15 cellular contexts compared by ENCODE assay signal in genomic region chrX:135114392-135114791, GRCh38. TPM values are rescaled to one million over a fixed set of nuclear protein-coding genes. Genes with fewer than 3 reads are reported as not detected.
DNase-seq lines count a peak whose midpoint lies in the region; ATAC-seq, FAIRE-seq and TF ChIP-seq lines count a peak whose summit lies in the region.
"Had no signal": no experiment of that assay in that cellular context is flagged by ENCODE, and none has a peak within 500 bp of the region (broad histone marks: within the 10 kb centered on the region; RNA-seq: fewer than 3 reads in every experiment).

No MANE protein-coding gene starts in this region.

- H4K20me1 ChIP-seq in SK-N-SH (ENCODE audit: insufficient read depth) = no peaks in the 10 kb centered on the region

- H3K27ac ChIP-seq in foreskin keratinocyte = no peak overlapping the region
- H3K27ac ChIP-seq in SK-N-SH (ENCODE audit: low read depth in 2 of 2, low read length in 1 of 2) = no peak overlapping the region
- H3K27ac ChIP-seq: ascending aorta, parathyroid adenoma had no signal

- no peak overlapping the region for H3K4me3 Mint-ChIP-seq in activated T-helper 1 cell treated with anti-CD3 and anti-CD28 coated beads, Interleukin-12 subunit alpha, Interleukin-12 subunit beta, Interleukin-2, Interleukin-4 antibody, amounts not matched to agents 30 ng/mL and 10 ng/mL and 1 ng/mL, durations not matched to agents 14 hours and 24 hours and 36 hours

- no peaks in the 10 kb centered on the region for H3K9me3 Mint-ChIP-seq in activated naive CD4-positive, alpha-beta T cell treated with anti-CD3 and anti-CD28 coated beads, Interleukin-2, amount 50 U/mL, for 72 hours
- H3K9me3 Mint-ChIP-seq in activated T-helper 1 cell treated with anti-CD3 and anti-CD28 coated beads, Interleukin-12 subunit alpha, Interleukin-12 subunit beta, Interleukin-2, Interleukin-4 antibody, amounts not matched to agents 30 ng/mL and 10 ng/mL and 1 ng/mL, durations not matched to agents 14 hours and 24 hours and 36 hours = no peaks in the 10 kb centered on the region

- TF ChIP-seq CTCF in foreskin keratinocyte (conservative IDR thresholded peaks at IDR 0.05) = no peak
- no peak for TF ChIP-seq CTCF in SK-N-SH (IDR thresholded peaks at IDR 0.05)

- H3K4me3 ChIP-seq in SK-N-SH (ENCODE audit: low read depth in 2 of 2, low read length in 1 of 2) = no peak overlapping the region
- H3K4me3 ChIP-seq: ascending aorta had no signal

- H3K36me3 Mint-ChIP-seq in activated naive CD4-positive, alpha-beta T cell treated with anti-CD3 and anti-CD28 coated beads, Interleukin-2, amount 50 U/mL, for 72 hours = no peaks in the 10 kb centered on the region
- H3K36me3 Mint-ChIP-seq in activated T-helper 1 cell treated with anti-CD3 and anti-CD28 coated beads, Interleukin-12 subunit alpha, Interleukin-12 subunit beta, Interleukin-2, Interleukin-4 antibody, amounts not matched to agents 30 ng/mL and 10 ng/mL and 1 ng/mL, durations not matched to agents 14 hours and 24 hours and 36 hours (ENCODE audit: low read depth) = no peaks in the 10 kb centered on the region

- H3K9me3 ChIP-seq in SK-N-SH = no peaks in the 10 kb centered on the region
- H3K9me3 ChIP-seq: ascending aorta had no signal

- no peak overlapping the region for H2AFZ ChIP-seq in SK-N-SH (ENCODE audit: low read depth)
- H2AFZ ChIP-seq: parathyroid adenoma had no signal

- DNase-seq in activated naive CD4-positive, alpha-beta T cell treated with anti-CD3 and anti-CD28 coated beads, Interleukin-2, amount 50 U/mL, for 72 hours (ENCODE audit: low spot score in 2 of 2) = no peak
- DNase-seq in activated naive CD4-positive, alpha-beta T cell (lab: John Stamatoyannopoulos, UW) = no peak
- DNase-seq in foreskin keratinocyte (no peak), frontal cortex (ENCODE audit: low spot score in 2 of 2) (no peak), SK-N-SH (no peak)
- no peak for DNase-seq in activated T-helper 1 cell treated with anti-CD3 and anti-CD28 coated beads, Interleukin-12 subunit alpha, Interleukin-12 subunit beta, Interleukin-2, Interleukin-4 antibody, amounts not matched to agents 30 ng/mL and 10 ng/mL and 1 ng/mL, durations not matched to agents 14 hours and 24 hours and 36 hours (ENCODE audit: low spot score)
- DNase-seq: Karpas-422, kidney had no signal

- H3K27me3 ChIP-seq in foreskin keratinocyte (no peaks in the 10 kb centered on the region), SK-N-SH (ENCODE audit: insufficient read depth) (no peaks in the 10 kb centered on the region; the same call in 1 of the 2 replicates)
- H3K27me3 ChIP-seq: ascending aorta had no signal

- H3F3A ChIP-seq in SK-N-SH (replicated peaks; ENCODE audit: insufficient read depth) = no peaks in the 10 kb centered on the region

- H3K4me1 ChIP-seq in foreskin keratinocyte (no peaks in the 10 kb centered on the region), SK-N-SH (ENCODE audit: control insufficient read depth in 1 of 2, insufficient read depth in 2 of 2, low read depth in 1 of 2, low read length in 1 of 2) (no peaks in the 10 kb centered on the region)
- H3K4me1 ChIP-seq: ascending aorta, parathyroid adenoma had no signal

- CTCF ChIA-PET in SK-N-SH (lab: Yijun Ruan, JAX) = no interaction called here

- no peaks in the 10 kb centered on the region for H3K79me2 ChIP-seq in SK-N-SH (ENCODE audit: insufficient read depth)
- H3K79me2 ChIP-seq: parathyroid adenoma had no signal

- TF ChIP-seq RAD21 in SK-N-SH (IDR thresholded peaks at IDR 0.05; ENCODE audit: low read length) = no peak

- POLR2A ChIA-PET in SK-N-SH (lab: Yijun Ruan, JAX) = no interaction called here

- no peak overlapping the region for H3K9ac ChIP-seq in SK-N-SH
- H3K9ac ChIP-seq: parathyroid adenoma had no signal

- peaks cover 13% of the 10 kb centered on the region for H3K4me1 Mint-ChIP-seq in activated T-helper 1 cell treated with anti-CD3 and anti-CD28 coated beads, Interleukin-12 subunit alpha, Interleukin-12 subunit beta, Interleukin-2, Interleukin-4 antibody, amounts not matched to agents 30 ng/mL and 10 ng/mL and 1 ng/mL, durations not matched to agents 14 hours and 24 hours and 36 hours (ENCODE audit: low read depth)

- H3K27ac Mint-ChIP-seq in activated naive CD4-positive, alpha-beta T cell treated with anti-CD3 and anti-CD28 coated beads, Interleukin-2, amount 50 U/mL, for 72 hours = no peak overlapping the region
- no peak overlapping the region for H3K27ac Mint-ChIP-seq in activated T-helper 1 cell treated with anti-CD3 and anti-CD28 coated beads, Interleukin-12 subunit alpha, Interleukin-12 subunit beta, Interleukin-2, Interleukin-4 antibody, amounts not matched to agents 30 ng/mL and 10 ng/mL and 1 ng/mL, durations not matched to agents 14 hours and 24 hours and 36 hours

- H3K27me3 Mint-ChIP-seq in activated T-helper 1 cell treated with anti-CD3 and anti-CD28 coated beads, Interleukin-12 subunit alpha, Interleukin-12 subunit beta, Interleukin-2, Interleukin-4 antibody, amounts not matched to agents 30 ng/mL and 10 ng/mL and 1 ng/mL, durations not matched to agents 14 hours and 24 hours and 36 hours (ENCODE audit: insufficient read depth) = peaks cover 11% of the 10 kb centered on the region

- no peak for FAIRE-seq in frontal cortex (lab: Jason Lieb, UNC)
- FAIRE-seq: kidney, RCC 7860 had no signal

- H3K4me2 ChIP-seq in SK-N-SH = no peak overlapping the region

- H3K36me3 ChIP-seq in SK-N-SH (replicated peaks in 1 of 2; ENCODE audit: control insufficient read depth in 1 of 2, insufficient read depth in 2 of 2, low read length in 1 of 2) = no peaks in the 10 kb centered on the region
- H3K36me3 ChIP-seq: ascending aorta had no signal

- peak; percentile 75 to 77 for ATAC-seq in activated naive CD4-positive, alpha-beta T cell treated with anti-CD3 and anti-CD28 coated beads, Interleukin-2, amount 50 U/mL, for 72 hours
- ATAC-seq in HG02610 (IDR thresholded peaks at IDR 0.05; ENCODE audit: unreplicated experiment) (peak; percentile 99), HG03460 (IDR thresholded peaks at IDR 0.05; ENCODE audit: unreplicated experiment) (peak; percentile 94), foreskin keratinocyte (no peak)
- ATAC-seq: esophagus mucosa had no signal

- H3K9me2 ChIP-seq in SK-N-SH = no peaks in the 10 kb centered on the region

- WGBS in SK-N-SH (ENCODE audit: low lambda C conversion rate) = 43% methylated on average over 2 of the region's 2 CpGs

- intact Hi-C loops in activated T-helper 1 cell treated with anti-CD3 and anti-CD28 coated beads, Interleukin-12 subunit alpha, Interleukin-12 subunit beta, Interleukin-2, Interleukin-4 antibody, amounts not matched to agents 30 ng/mL and 10 ng/mL and 1 ng/mL, durations not matched to agents 14 hours and 24 hours and 36 hours (cut with micrococcal nuclease) = no loop called here

- no peak for TF ChIP-seq EP300 in SK-N-SH (IDR thresholded peaks at IDR 0.05; ENCODE audit: borderline replicate concordance in 1 of 2, low read depth in 1 of 2, low read length in 1 of 2)

TF ChIP-seq in SK-N-SH, 30 proteins besides CTCF, POLR2A, EP300 and RAD21 (continues in another document):
- TF ChIP-seq TAF1 (IDR thresholded peaks at IDR 0.05; ENCODE audit: borderline replicate concordance, low read depth, low read length) (no peak), MAX (IDR thresholded peaks at IDR 0.05; ENCODE audit: low read depth) (no peak), CHD2 (IDR thresholded peaks at IDR 0.05; ENCODE audit: low read length, partially characterized antibody) (no peak)

RNA-seq across cellular contexts. Expression of gene ETDB, which starts 5.9 kb away (rescaled TPM):
- total RNA-seq in activated naive CD4-positive, alpha-beta T cell treated with anti-CD3 and anti-CD28 coated beads, Interleukin-2, amount 50 U/mL, for 72 hours = not detected
- not detected in 2 replicates for total RNA-seq in foreskin keratinocyte
- not detected in 2 replicates for polyA plus RNA-seq in foreskin keratinocyte
- not detected for total RNA-seq in frontal cortex
- not detected in 2 replicates for total RNA-seq in activated T-helper 1 cell treated with anti-CD3 and anti-CD28 coated beads, Interleukin-12 subunit alpha, Interleukin-12 subunit beta, Interleukin-2, Interleukin-4 antibody, amounts not matched to agents 30 ng/mL and 10 ng/mL and 1 ng/mL, durations not matched to agents 14 hours and 24 hours and 36 hours
- polyA plus RNA-seq in SK-N-SH (2012; rRNA removed) = not detected in 2 replicates
- polyA plus RNA-seq in SK-N-SH (2012; cell fraction: cytosol; rRNA removed) = not detected in 2 replicates
- polyA plus RNA-seq in SK-N-SH (2012; cell fraction: nucleus; rRNA removed) = not detected in 2 replicates
- total RNA-seq: ascending aorta, esophagus mucosa, kidney had no signal
- polyA plus RNA-seq: AG04450 had no signal

RNA-seq across cellular contexts. Expression of gene SMIM10L2B, which starts 15.9 kb away (rescaled TPM):
- under 1 TPM; 0.07 to 0.19 TPM for total RNA-seq in activated naive CD4-positive, alpha-beta T cell treated with anti-CD3 and anti-CD28 coated beads, Interleukin-2, amount 50 U/mL, for 72 hours
- total RNA-seq in foreskin keratinocyte = 1.4 and 2.0 TPM in 2 replicates
- polyA plus RNA-seq in foreskin keratinocyte = 1.4 and 1.5 TPM in 2 replicates
- total RNA-seq in frontal cortex = 4.1 TPM
- 0.08 and 0.10 TPM in 2 replicates for total RNA-seq in activated T-helper 1 cell treated with anti-CD3 and anti-CD28 coated beads, Interleukin-12 subunit alpha, Interleukin-12 subunit beta, Interleukin-2, Interleukin-4 antibody, amounts not matched to agents 30 ng/mL and 10 ng/mL and 1 ng/mL, durations not matched to agents 14 hours and 24 hours and 36 hours
- 0.12 and 0.13 TPM in 2 replicates for polyA plus RNA-seq in SK-N-SH (2012; rRNA removed)
- 0.09 and 0.10 TPM in 2 replicates for polyA plus RNA-seq in SK-N-SH (2012; cell fraction: cytosol; rRNA removed)
- 0.11 and 0.22 TPM in 2 replicates for polyA plus RNA-seq in SK-N-SH (2012; cell fraction: nucleus; rRNA removed)

RNA-seq across cellular contexts. Expression of gene CT55, which starts 56.8 kb away (rescaled TPM):
- not detected for total RNA-seq in activated naive CD4-positive, alpha-beta T cell treated with anti-CD3 and anti-CD28 coated beads, Interleukin-2, amount 50 U/mL, for 72 hours
- total RNA-seq in foreskin keratinocyte (not detected in 2 replicates), frontal cortex (not detected)
- polyA plus RNA-seq in foreskin keratinocyte (not detected in 2 replicates), SK-N-SH (2012; rRNA removed) (1.5 and 1.9 TPM in 2 replicates)
- not detected in 2 replicates for total RNA-seq in activated T-helper 1 cell treated with anti-CD3 and anti-CD28 coated beads, Interleukin-12 subunit alpha, Interleukin-12 subunit beta, Interleukin-2, Interleukin-4 antibody, amounts not matched to agents 30 ng/mL and 10 ng/mL and 1 ng/mL, durations not matched to agents 14 hours and 24 hours and 36 hours
- 1.6 and 1.8 TPM in 2 replicates for polyA plus RNA-seq in SK-N-SH (2012; cell fraction: cytosol; rRNA removed)
- 1.2 and 1.4 TPM in 2 replicates for polyA plus RNA-seq in SK-N-SH (2012; cell fraction: nucleus; rRNA removed)
- total RNA-seq: ascending aorta, esophagus mucosa, kidney had no signal
- polyA plus RNA-seq: AG04450 had no signal
